In genomic region chr9:110259566-110259965, GRCh38 we compare ENCODE assay signal across 28 cellular contexts. TPM values are rescaled to one million over a fixed set of nuclear protein-coding genes. Genes with fewer than 3 reads are reported as not detected.
"Had no signal": no experiment of that assay in that cellular context is flagged by ENCODE, and none has a peak within 500 bp of the region (broad histone marks: within the 10 kb centered on the region; RNA-seq: fewer than 3 reads in every experiment).

No MANE protein-coding gene starts in this region.

- H3K36me3 ChIP-seq: left ventricle myocardium inferior, pancreas, upper lobe of left lung had no signal

- H3K4me3 Mint-ChIP-seq: activated CD4-positive, alpha-beta T cell treated with anti-CD3 and anti-CD28 coated beads, Interleukin-2, amount 10 ng/mL, durations not matched to agents 7 days and 5 days; activated naive CD4-positive, alpha-beta T cell treated with anti-CD3 and anti-CD28 coated beads, Interleukin-2, amount 10 ng/mL, durations not matched to agents 7 days and 5 days; mesothelial cell of epicardium; natural killer cell; T-helper 17 cell had no signal

- H3K27ac Mint-ChIP-seq: activated CD4-positive, alpha-beta T cell treated with anti-CD3 and anti-CD28 coated beads, Interleukin-2, amount 10 ng/mL, durations not matched to agents 7 days and 5 days; activated naive CD4-positive, alpha-beta T cell treated with anti-CD3 and anti-CD28 coated beads, Interleukin-2, amount 10 ng/mL, durations not matched to agents 7 days and 5 days; brain; mesothelial cell of epicardium; natural killer cell; T-helper 17 cell had no signal

- H3K4me1 ChIP-seq: pancreas had no signal

- H3K27me3 ChIP-seq: pancreas, testis, upper lobe of left lung had no signal

- H3K9me3 ChIP-seq: pancreas, testis, upper lobe of left lung had no signal

- H3K9me3 Mint-ChIP-seq: activated CD4-positive, alpha-beta T cell treated with anti-CD3 and anti-CD28 coated beads, Interleukin-2, amount 10 ng/mL, durations not matched to agents 7 days and 5 days; activated naive CD4-positive, alpha-beta T cell treated with anti-CD3 and anti-CD28 coated beads, Interleukin-2, amount 10 ng/mL, durations not matched to agents 7 days and 5 days; mesothelial cell of epicardium; natural killer cell had no signal

- DNase-seq: activated CD4-positive, alpha-beta T cell treated with anti-CD3 and anti-CD28 coated beads, Interleukin-2, amount 10 ng/mL, durations not matched to agents 7 days and 5 days; activated CD8-positive, alpha-beta memory T cell treated with anti-CD3 and anti-CD28 coated beads, Interleukin-2, amount 50 U/mL, for 4 hours; activated effector memory CD4-positive, alpha-beta T cell treated with anti-CD3 and anti-CD28 coated beads, Interleukin-2, amount 50 U/mL, for 16 hours; activated naive CD4-positive, alpha-beta T cell treated with anti-CD3 and anti-CD28 coated beads, Interleukin-2, amount 10 ng/mL, durations not matched to agents 7 days and 5 days; activated T-cell treated with anti-CD3 and anti-CD28 coated beads, Interleukin-2, amount 50 U/mL, for 48 hours; aorta; dermis blood vessel endothelial cell; effector memory CD4-positive, alpha-beta T cell; foreskin melanocyte; glutamatergic neuron; hippocampal formation; kidney glomerular epithelial cell; left ventricle myocardium inferior; natural killer cell; pancreas; right cardiac atrium; stimulated activated CD4-positive, alpha-beta T cell treated with anti-CD3 and anti-CD28 coated beads, Interleukin-1b, Interleukin-23, amount 100 ng/mL, for 48 hours; T-helper 17 cell; testis; upper lobe of left lung had no signal

- ATAC-seq: esophagus mucosa, natural killer cell, pancreas, right cardiac atrium, T-helper 17 cell had no signal

- H3K27ac ChIP-seq: left ventricle myocardium inferior, pancreas, testis, upper lobe of left lung had no signal

- H3K36me3 Mint-ChIP-seq: brain, mesothelial cell of epicardium, natural killer cell had no signal

- H3K4me3 ChIP-seq: left ventricle myocardium inferior, pancreas, testis, upper lobe of left lung had no signal

RNA-seq across cellular contexts. Expression of gene C9orf152, which starts 51.6 kb away (rescaled TPM):
- total RNA-seq: activated CD4-positive, alpha-beta T cell treated with anti-CD3 and anti-CD28 coated beads, Interleukin-2, amount 10 ng/mL, durations not matched to agents 7 days and 5 days; aorta; cardiac septum; chondrocyte; dermis blood vessel endothelial cell; left ventricle myocardium inferior; lung microvascular endothelial cell; mesothelial cell of epicardium; natural killer cell; pulmonary artery endothelial cell; right cardiac atrium; skeletal muscle tissue; T-helper 17 cell; testis had no signal
- polyA plus RNA-seq: right cardiac atrium had no signal
